In genomic region chr18:76721207-76721996, GRCh38 we compare ENCODE assay signal across 10 cellular contexts.
DNase-seq lines count a peak whose midpoint lies in the region; ATAC-seq and TF ChIP-seq lines count a peak whose summit lies in the region.
"Had no signal": no experiment of that assay in that cellular context is flagged by ENCODE, and none has a peak within 500 bp of the region (broad histone marks: within the 10 kb centered on the region; RNA-seq: fewer than 3 reads in every experiment).

No MANE protein-coding gene starts in this region.

- peaks cover 46% of the 10 kb centered on the region for H3K4me1 Mint-ChIP-seq in activated T-cell treated with anti-CD3 and anti-CD28 coated beads, Interleukin-2, amount 50 U/mL, for 24 hours (ENCODE audit: low read depth)
- peaks cover 34 to 62% (median 50%) of the 10 kb centered on the region in 7 donors for H3K4me1 Mint-ChIP-seq in naive thymus-derived CD4-positive, alpha-beta T cell
- H3K4me1 Mint-ChIP-seq in stimulated activated naive CD8-positive, alpha-beta T cell treated with anti-CD3 and anti-CD28 coated beads, Interleukin-15, amount 100 ng/mL, for 72 hours = peaks cover 38% of the 10 kb centered on the region

- POLR2A ChIA-PET in naive thymus-derived CD4-positive, alpha-beta T cell (lab: Charles Lee) = interaction anchor here (0.6 to 1.3 kb wide), 5 partner anchors 18 to 411 kb away, joined by 3 to 10 read pairs (median 4); partner anchors contain the start of gene MBP
- POLR2A ChIA-PET in PC-9 (lab: Charles Lee; ENCODE audit: unreplicated experiment) = no interaction called here

- no peaks in the 10 kb centered on the region for H3K36me3 Mint-ChIP-seq in activated T-cell treated with anti-CD3 and anti-CD28 coated beads, Interleukin-2, amount 50 U/mL, for 24 hours (ENCODE audit: low read depth)
- H3K36me3 Mint-ChIP-seq in naive thymus-derived CD4-positive, alpha-beta T cell = peaks cover 0 to 11% (median 0%) of the 10 kb centered on the region in 5 donors

- no peaks in the 10 kb centered on the region for H3K27me3 ChIP-seq in right atrium auricular region
- peaks cover 19% of the 10 kb centered on the region for H3K27me3 ChIP-seq in left ventricle myocardium inferior (ENCODE audit: low read depth)
- H3K27me3 ChIP-seq in naive thymus-derived CD4-positive, alpha-beta T cell (ENCODE audit: control insufficient read depth in 2 of 2, insufficient read depth in 2 of 2, low read length in 2 of 2) = no peaks in the 10 kb centered on the region
- H3K27me3 ChIP-seq in PC-9 (ENCODE audit: insufficient read depth, low read depth) = peaks cover 21% of the 10 kb centered on the region
- H3K27me3 ChIP-seq: ovary had no signal

- no peaks in the 10 kb centered on the region for H3K4me1 ChIP-seq in right atrium auricular region
- no peaks in the 10 kb centered on the region for H3K4me1 ChIP-seq in left ventricle myocardium inferior
- peaks cover 41 to 45% of the 10 kb centered on the region in 2 donors for H3K4me1 ChIP-seq in naive thymus-derived CD4-positive, alpha-beta T cell (ENCODE audit: control insufficient read depth in 2 of 2, insufficient read depth in 2 of 2, low read length in 2 of 2)
- no peaks in the 10 kb centered on the region for H3K4me1 ChIP-seq in PC-9 (replicated peaks; ENCODE audit: insufficient read depth)

- peak overlapping the region; percentile 73 for H3K27ac Mint-ChIP-seq in activated T-cell treated with anti-CD3 and anti-CD28 coated beads, Interleukin-2, amount 50 U/mL, for 24 hours
- peak overlapping the region; percentile 16 to 89 (median 84) for H3K27ac Mint-ChIP-seq in naive thymus-derived CD4-positive, alpha-beta T cell
- peak overlapping the region in 1 of 2 donors; percentile 49 for H3K27ac Mint-ChIP-seq in stimulated activated naive CD8-positive, alpha-beta T cell treated with anti-CD3 and anti-CD28 coated beads, Interleukin-15, amount 100 ng/mL, for 72 hours

- peak; percentile 9 for DNase-seq in right atrium auricular region (ENCODE audit: low spot score)
- no peak for DNase-seq in left ventricle myocardium inferior
- DNase-seq in activated T-cell treated with anti-CD3 and anti-CD28 coated beads, Interleukin-2, amount 50 U/mL, for 24 hours = peak; percentile 52
- peak; percentile 29 to 89 (median 84) for DNase-seq in naive thymus-derived CD4-positive, alpha-beta T cell
- DNase-seq in stimulated activated naive CD8-positive, alpha-beta T cell treated with anti-CD3 and anti-CD28 coated beads, Interleukin-15, amount 100 ng/mL, for 72 hours = peak; percentile 72 to 82
- no peak for DNase-seq in NCI-H345 (lab: John Stamatoyannopoulos, UW)
- no peak for DNase-seq in PC-9
- DNase-seq: NCI-H226, ovary had no signal

- CTCF ChIA-PET in naive thymus-derived CD4-positive, alpha-beta T cell (lab: Charles Lee) = interaction anchor here (0.9 to 3.1 kb wide), 4 partner anchors 12 to 321 kb away, joined by 3 to 18 read pairs (median 6); no protein-coding TSS in a partner anchor
- CTCF ChIA-PET in PC-9 (lab: Charles Lee) = no interaction called here

- H3K9me2 ChIP-seq in PC-9 (ENCODE audit: insufficient read depth) = no peaks in the 10 kb centered on the region

- H3K9me3 ChIP-seq in right atrium auricular region (no peaks in the 10 kb centered on the region), left ventricle myocardium inferior (replicated peaks) (no peaks in the 10 kb centered on the region), PC-9 (ENCODE audit: insufficient read depth, low read depth) (no peaks in the 10 kb centered on the region)
- H3K9me3 ChIP-seq in naive thymus-derived CD4-positive, alpha-beta T cell (ENCODE audit: control insufficient read depth in 2 of 3, low read length in 3 of 3) = no peaks in the 10 kb centered on the region
- H3K9me3 ChIP-seq: ovary had no signal

- H3K9me3 Mint-ChIP-seq in activated T-cell treated with anti-CD3 and anti-CD28 coated beads, Interleukin-2, amount 50 U/mL, for 24 hours = no peaks in the 10 kb centered on the region
- peaks cover 0 to 6% (median 0%) of the 10 kb centered on the region in 11 donors for H3K9me3 Mint-ChIP-seq in naive thymus-derived CD4-positive, alpha-beta T cell
- H3K9me3 Mint-ChIP-seq in stimulated activated naive CD8-positive, alpha-beta T cell treated with anti-CD3 and anti-CD28 coated beads, Interleukin-15, amount 100 ng/mL, for 72 hours = no peaks in the 10 kb centered on the region

- no peaks in the 10 kb centered on the region for H3K27me3 Mint-ChIP-seq in activated T-cell treated with anti-CD3 and anti-CD28 coated beads, Interleukin-2, amount 50 U/mL, for 24 hours
- peaks cover 0 to 30% (median 0%) of the 10 kb centered on the region in 5 donors for H3K27me3 Mint-ChIP-seq in naive thymus-derived CD4-positive, alpha-beta T cell
- H3K27me3 Mint-ChIP-seq in stimulated activated naive CD8-positive, alpha-beta T cell treated with anti-CD3 and anti-CD28 coated beads, Interleukin-15, amount 100 ng/mL, for 72 hours = peaks cover 62% of the 10 kb centered on the region

- no peak overlapping the region for H2AFZ ChIP-seq in PC-9

- H3K36me3 ChIP-seq in right atrium auricular region = no peaks in the 10 kb centered on the region
- no peaks in the 10 kb centered on the region for H3K36me3 ChIP-seq in left ventricle myocardium inferior
- no peaks in the 10 kb centered on the region for H3K36me3 ChIP-seq in naive thymus-derived CD4-positive, alpha-beta T cell (ENCODE audit: control insufficient read depth in 2 of 3, insufficient read depth in 3 of 3, low read length in 3 of 3)
- H3K36me3 ChIP-seq in PC-9 (ENCODE audit: low read depth) = no peaks in the 10 kb centered on the region
- H3K36me3 ChIP-seq: ovary had no signal

- peak; percentile 95 for ATAC-seq in naive thymus-derived CD4-positive, alpha-beta T cell
- peak; percentile 99 for ATAC-seq in stimulated activated naive CD8-positive, alpha-beta T cell treated with anti-CD3 and anti-CD28 coated beads, Interleukin-15, amount 100 ng/mL, for 72 hours
- ATAC-seq in GM18907 (IDR thresholded peaks at IDR 0.05; ENCODE audit: unreplicated experiment) = no peak

- no peak overlapping the region for H3K4me2 ChIP-seq in PC-9

- intact Hi-C loops in left ventricle myocardium inferior (cut with micrococcal nuclease) (no loop called here), PC-9 (cut with micrococcal nuclease; ENCODE audit: unreplicated experiment) (no loop called here)
- intact Hi-C loops in naive thymus-derived CD4-positive, alpha-beta T cell (cut with micrococcal nuclease) = loop anchor here (1.0 to 10.0 kb wide), 10 partner anchors 11 to 383 kb away; partner anchors contain the start of gene ZNF236 (in 2 of the 2)

- H4K20me1 ChIP-seq in PC-9 (ENCODE audit: insufficient read depth) = no peaks in the 10 kb centered on the region

- H3K4me3 ChIP-seq in right atrium auricular region (no peak overlapping the region), left ventricle myocardium inferior (no peak overlapping the region), PC-9 (no peak overlapping the region)
- H3K4me3 ChIP-seq in naive thymus-derived CD4-positive, alpha-beta T cell (ENCODE audit: low read length) = peak overlapping the region; percentile 43
- H3K4me3 ChIP-seq: ovary had no signal

- H3K27ac ChIP-seq in right atrium auricular region (no peak overlapping the region), left ventricle myocardium inferior (replicated peaks) (no peak overlapping the region), PC-9 (no peak overlapping the region)
- H3K27ac ChIP-seq in naive thymus-derived CD4-positive, alpha-beta T cell (ENCODE audit: low read depth, low read length) = no peak overlapping the region
- H3K27ac ChIP-seq: ovary had no signal

- H3K79me2 ChIP-seq in PC-9 (ENCODE audit: low read depth) = no peaks in the 10 kb centered on the region

- H3F3A ChIP-seq in PC-9 (ENCODE audit: insufficient read depth, low read depth) = no peaks in the 10 kb centered on the region

- no peak for TF ChIP-seq CTCF in right atrium auricular region (IDR thresholded peaks at IDR 0.05)
- TF ChIP-seq CTCF in left ventricle myocardium inferior (IDR thresholded peaks at IDR 0.05; ENCODE audit: borderline replicate concordance) = no peak
- TF ChIP-seq CTCF in PC-9 (conservative IDR thresholded peaks at IDR 0.05) = no peak

- no TSS peak for BruUV-seq in PC-9 (replicated peaks; lab: Mats Ljungman, UMichigan)

- peak overlapping the region; percentile 48 for H3K4me3 Mint-ChIP-seq in activated T-cell treated with anti-CD3 and anti-CD28 coated beads, Interleukin-2, amount 50 U/mL, for 24 hours
- H3K4me3 Mint-ChIP-seq in naive thymus-derived CD4-positive, alpha-beta T cell = peak overlapping the region; percentile 78 to 94 (median 85)
- H3K4me3 Mint-ChIP-seq in stimulated activated naive CD8-positive, alpha-beta T cell treated with anti-CD3 and anti-CD28 coated beads, Interleukin-15, amount 100 ng/mL, for 72 hours = peak overlapping the region; percentile 76 to 77

Comparison
In these comparisons a context has a peak if more than half of its experiments do, and no peak if none do; other contexts are left out.
1. DNase-seq: peak in right atrium auricular region (single experiment), activated T-cell treated with anti-CD3 and anti-CD28 coated beads, Interleukin-2, amount 50 U/mL, for 24 hours (single experiment), naive thymus-derived CD4-positive, alpha-beta T cell (9 of 9) and stimulated activated naive CD8-positive, alpha-beta T cell treated with anti-CD3 and anti-CD28 coated beads, Interleukin-15, amount 100 ng/mL, for 72 hours (2 of 2); none in left ventricle myocardium inferior (single experiment), NCI-H345 (single experiment) and PC-9 (0 of 2).
2. intact Hi-C loops: an anchor here in naive thymus-derived CD4-positive, alpha-beta T cell (1.0 to 10.0 kb wide); none called in left ventricle myocardium inferior and PC-9.
3. Peak in every context shown above with its lines, with median percentiles within 50 percentile points of each other: H3K4me3 Mint-ChIP-seq.